19 cellular contexts compared by ENCODE assay signal in the genomic region with DNA sequence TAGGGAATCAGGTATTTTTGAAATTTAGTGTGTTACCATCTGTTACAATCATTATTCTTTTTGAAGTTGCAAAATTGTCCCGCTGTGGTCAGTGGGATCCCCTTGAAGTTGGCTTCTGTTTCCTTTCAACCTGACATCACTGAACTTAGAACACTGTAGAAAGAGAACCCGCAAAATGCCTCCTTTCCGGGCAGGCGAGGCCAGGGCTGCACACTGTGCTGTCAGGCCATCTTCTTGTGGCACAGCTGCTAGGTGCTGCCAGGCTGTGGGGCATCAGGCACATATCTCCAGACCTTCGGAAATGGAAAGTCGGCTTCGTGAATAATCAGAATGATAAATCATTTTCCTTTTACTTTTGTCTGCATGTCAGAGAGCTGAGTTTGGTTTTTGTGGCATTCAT.
DNase-seq lines count a peak whose midpoint lies in the region; ATAC-seq, FAIRE-seq and TF ChIP-seq lines count a peak whose summit lies in the region.
"Had no signal": no experiment of that assay in that cellular context is flagged by ENCODE, and none has a peak within 500 bp of the region (broad histone marks: within the 10 kb centered on the region; RNA-seq: fewer than 3 reads in every experiment).

No MANE protein-coding gene starts in this region.

- H3K27ac Mint-ChIP-seq in natural killer cell treated with Interleukin-12 subunit alpha and Interleukin-12 subunit beta and Interleukin-15 and Interleukin-18, amount 100 ng/mL, for 72 hours: no peak overlapping the region
- no peak overlapping the region for H3K27ac Mint-ChIP-seq in natural killer cell
- H3K27ac Mint-ChIP-seq: CD4-positive, CD25-positive, alpha-beta regulatory T cell; CD8-positive, alpha-beta T cell; GM23338 had no signal

- TF ChIP-seq RAD21 in H1 (IDR thresholded peaks at IDR 0.05 in 1 of 2, conservative IDR thresholded peaks at IDR 0.05 in 1 of 2; ENCODE audit: low read depth in 2 of 2, low read length in 2 of 2): no peak

- H4K20me1 ChIP-seq in DND-41 (ENCODE audit: insufficient read depth, low read length): no peaks in the 10 kb centered on the region
- no peaks in the 10 kb centered on the region for H4K20me1 ChIP-seq in H1 (replicated peaks in 1 of 2; ENCODE audit: control insufficient read depth in 1 of 2, insufficient read depth in 2 of 2, low read length in 2 of 2)
- no peaks in the 10 kb centered on the region for H4K20me1 ChIP-seq in MM.1S (ENCODE audit: insufficient read depth, low read length)

- H3K4ac ChIP-seq in H1 (replicated peaks; ENCODE audit: insufficient read length, low read depth, low read length): no peak overlapping the region

- H3K36me3 ChIP-seq in DND-41 (ENCODE audit: insufficient read depth, low read length) (no peaks in the 10 kb centered on the region), H1 (ENCODE audit: control insufficient read depth in 2 of 4, insufficient read depth in 4 of 4, low read length in 3 of 4) (no peaks in the 10 kb centered on the region), MM.1S (replicated peaks; ENCODE audit: insufficient read depth, low read length) (no peaks in the 10 kb centered on the region)
- H3K36me3 ChIP-seq: HAP-1 had no signal

- no peaks in the 10 kb centered on the region for H3K79me1 ChIP-seq in H1 (ENCODE audit: low read depth, low read length)

- H3K4me3 ChIP-seq in DND-41 (ENCODE audit: low read depth in 1 of 2, low read length in 2 of 2) (no peak overlapping the region), H1 (ENCODE audit: extremely low read depth in 1 of 4, insufficient read depth in 2 of 4, low read depth in 3 of 4, low read length in 4 of 4) (no peak overlapping the region), MM.1S (ENCODE audit: low read length) (no peak overlapping the region)
- no peak overlapping the region for H3K4me3 ChIP-seq in Jurkat, Clone E6-1 (ENCODE audit: low read length)
- H3K4me3 ChIP-seq: GM12878, GM23338, HAP-1 had no signal

- H3K27me3 Mint-ChIP-seq in natural killer cell treated with Interleukin-12 subunit alpha and Interleukin-12 subunit beta and Interleukin-15 and Interleukin-18, amount 100 ng/mL, for 72 hours: peaks cover 31 to 44% of the 10 kb centered on the region in 2 donors
- peaks cover 30 to 35% of the 10 kb centered on the region in 2 donors for H3K27me3 Mint-ChIP-seq in natural killer cell (ENCODE audit: low read depth in 2 of 2)

- H3K18ac ChIP-seq in H1 (ENCODE audit: extremely low read depth, low read length): no peak overlapping the region

- no peaks in the 10 kb centered on the region for H3K23me2 ChIP-seq in H1 (ENCODE audit: low read depth, low read length)

- no peak overlapping the region for H3K56ac ChIP-seq in H1 (replicated peaks; ENCODE audit: insufficient read length, low read depth, low read length)

- ATAC-seq in natural killer cell treated with Interleukin-12 subunit alpha and Interleukin-12 subunit beta and Interleukin-15 and Interleukin-18, amount 100 ng/mL, for 72 hours: peak; percentile 48 to 55
- ATAC-seq in natural killer cell (no peak), DND-41 (ENCODE audit: insufficient read depth, low read depth) (peak; percentile 58; the same call in 2 of the 3 replicates), GM18517 (IDR thresholded peaks at IDR 0.05; ENCODE audit: unreplicated experiment) (no peak)
- ATAC-seq: CD8-positive, alpha-beta T cell; GM12878; GM23338 had no signal

- no peaks in the 10 kb centered on the region for H3F3A ChIP-seq in MM.1S (ENCODE audit: insufficient read depth, low read length)

- H2BK120ac ChIP-seq in H1 (replicated peaks; ENCODE audit: low read depth, low read length): no peak overlapping the region

- no peak for TF ChIP-seq EP300 in H1 (IDR thresholded peaks at IDR 0.05; ENCODE audit: borderline replicate concordance in 1 of 2, low read depth in 2 of 2, low read length in 2 of 2)

- WGBS in H1 (ENCODE audit: extremely low coverage in 1 of 2, insufficient coverage in 1 of 2, insufficient read length in 1 of 2, insufficient replicate concordance in 2 of 2, low coverage in 1 of 2, low lambda C conversion rate in 2 of 2, missing lambda C conversion rate in 1 of 2), 2 experiments: 80% methylated on average over 7 of the region's 7 CpGs; no CpG with 5 or more reads in 1 of the 2 experiments

- no peak for TF ChIP-seq CTCF in natural killer cell (IDR thresholded peaks at IDR 0.05)
- TF ChIP-seq CTCF in DND-41 (IDR thresholded peaks at IDR 0.05; ENCODE audit: borderline replicate concordance, extremely low read depth, low read length, poor library complexity, severe bottlenecking): no peak
- no peak for TF ChIP-seq CTCF in H1 (IDR thresholded peaks at IDR 0.05; ENCODE audit: control extremely low read depth in 1 of 3, insufficient read depth in 1 of 3, low read depth in 1 of 3, low read length in 3 of 3)
- TF ChIP-seq CTCF in MM.1S (IDR thresholded peaks at IDR 0.05; ENCODE audit: low read length): no peak

- no peaks in the 10 kb centered on the region for H3K27me3 ChIP-seq in DND-41 (ENCODE audit: insufficient read depth, low read length, poor library complexity)
- no peaks in the 10 kb centered on the region for H3K27me3 ChIP-seq in H1 (replicated peaks in 1 of 4; ENCODE audit: control insufficient read depth in 3 of 4, extremely low read depth in 1 of 4, insufficient read depth in 3 of 4, low read length in 3 of 4)
- H3K27me3 ChIP-seq in MM.1S (replicated peaks; ENCODE audit: insufficient read depth, low read length): no peaks in the 10 kb centered on the region

- intact Hi-C loops in natural killer cell (cut with micrococcal nuclease): no loop called here

- H3K9me3 Mint-ChIP-seq in natural killer cell treated with Interleukin-12 subunit alpha and Interleukin-12 subunit beta and Interleukin-15 and Interleukin-18, amount 100 ng/mL, for 72 hours: no peaks in the 10 kb centered on the region
- no peaks in the 10 kb centered on the region for H3K9me3 Mint-ChIP-seq in natural killer cell

- no peak overlapping the region for H2BK20ac ChIP-seq in H1 (ENCODE audit: low read length)

- H3K9ac ChIP-seq in DND-41 (ENCODE audit: low read depth, low read length) (no peak overlapping the region), H1 (replicated peaks in 1 of 4; ENCODE audit: extremely low read depth in 1 of 4, low read depth in 3 of 4, low read length in 3 of 4) (no peak overlapping the region), MM.1S (ENCODE audit: low read length) (no peak overlapping the region)

- H3K4me1 ChIP-seq in DND-41 (ENCODE audit: insufficient read depth, low read length): no peaks in the 10 kb centered on the region
- peaks cover 0 to 9% (median 4%) of the 10 kb centered on the region in 4 experiments; a peak in 3 of 7 replicates for H3K4me1 ChIP-seq in H1 (replicated peaks in 1 of 4; ENCODE audit: control insufficient read depth in 3 of 4, insufficient read depth in 4 of 4, low read length in 3 of 4)
- H3K4me1 ChIP-seq in MM.1S (ENCODE audit: low read length): no peaks in the 10 kb centered on the region
- H3K4me1 ChIP-seq: Caco-2, HAP-1 had no signal

- no peak overlapping the region for H3K4me3 Mint-ChIP-seq in natural killer cell treated with Interleukin-12 subunit alpha and Interleukin-12 subunit beta and Interleukin-15 and Interleukin-18, amount 100 ng/mL, for 72 hours
- H3K4me3 Mint-ChIP-seq in natural killer cell: no peak overlapping the region
- H3K4me3 Mint-ChIP-seq: CD4-positive, CD25-positive, alpha-beta regulatory T cell; CD8-positive, alpha-beta T cell; GM23338 had no signal

- H3K4me2 ChIP-seq in DND-41 (ENCODE audit: insufficient read depth, low read length) (no peak overlapping the region), H1 (ENCODE audit: insufficient read depth in 1 of 2, low read depth in 2 of 2, low read length in 2 of 2) (no peak overlapping the region), MM.1S (ENCODE audit: low read depth, low read length) (no peak overlapping the region)
- H3K4me2 ChIP-seq: GM23338 had no signal

- DNase-seq in natural killer cell treated with Interleukin-12 subunit alpha and Interleukin-12 subunit beta and Interleukin-15 and Interleukin-18, amount 100 ng/mL, for 72 hours (ENCODE audit: low spot score): no peak
- no peak for DNase-seq in natural killer cell
- peak; percentile 24 for DNase-seq in DND-41
- peak; percentile 29 for DNase-seq in Jurkat, Clone E6-1 (ENCODE audit: low read depth, low spot score)
- no peak for DNase-seq in H1 (ENCODE audit: low read depth in 1 of 2, low spot score in 2 of 2)
- no peak for DNase-seq in MM.1S
- no peak for DNase-seq in NCI-H2171 treated with DMSO at 0.1 percent for 48 hours (lab: John Stamatoyannopoulos, UW)
- DNase-seq: Caco-2; CD4-positive, CD25-positive, alpha-beta regulatory T cell; CD8-positive, alpha-beta T cell; DMS153; EL; GDM1 had no signal

- H3K9me2 ChIP-seq in MM.1S (replicated peaks; ENCODE audit: insufficient read depth, low read length): no peaks in the 10 kb centered on the region

- H3K4me1 Mint-ChIP-seq in natural killer cell treated with Interleukin-12 subunit alpha and Interleukin-12 subunit beta and Interleukin-15 and Interleukin-18, amount 100 ng/mL, for 72 hours (ENCODE audit: low read depth in 2 of 2): peaks cover 7% of the 10 kb centered on the region in 2 donors
- peaks cover 7 to 14% of the 10 kb centered on the region in 2 donors for H3K4me1 Mint-ChIP-seq in natural killer cell
- H3K4me1 Mint-ChIP-seq: CD4-positive, CD25-positive, alpha-beta regulatory T cell had no signal

- H3K79me2 ChIP-seq in DND-41 (ENCODE audit: insufficient read depth, low read length) (no peaks in the 10 kb centered on the region), H1 (ENCODE audit: control insufficient read depth in 1 of 2, insufficient read depth in 2 of 2, low read length in 2 of 2) (no peaks in the 10 kb centered on the region), MM.1S (ENCODE audit: low read length) (no peaks in the 10 kb centered on the region)

- H2AFZ ChIP-seq in DND-41 (ENCODE audit: low read depth, low read length): no peak overlapping the region
- H2AFZ ChIP-seq in H1 (ENCODE audit: low read length): no peak overlapping the region
- H2AFZ ChIP-seq in MM.1S (ENCODE audit: low read length): no peak overlapping the region
- H2AFZ ChIP-seq: GM23338 had no signal

- CTCF ChIA-PET in H1 (lab: Charles Lee; ENCODE audit: partially characterized antibody): interaction anchor here (0.5 to 0.9 kb wide), 2 partner anchors 20 to 174 kb away, joined by 3 read pairs; no protein-coding TSS in a partner anchor

- H4K91ac ChIP-seq in H1 (replicated peaks; ENCODE audit: insufficient read length, low read length): no peak overlapping the region

- no peak overlapping the region for H3K14ac ChIP-seq in H1 (ENCODE audit: insufficient read length)

- H3K36me3 Mint-ChIP-seq in natural killer cell treated with Interleukin-12 subunit alpha and Interleukin-12 subunit beta and Interleukin-15 and Interleukin-18, amount 100 ng/mL, for 72 hours: no peaks in the 10 kb centered on the region
- peaks cover 6% of the 10 kb centered on the region for H3K36me3 Mint-ChIP-seq in natural killer cell
- H3K36me3 Mint-ChIP-seq: CD4-positive, CD25-positive, alpha-beta regulatory T cell; CD8-positive, alpha-beta T cell had no signal

- peak; percentile 13 for FAIRE-seq in H1 (lab: Jason Lieb, UNC)
- FAIRE-seq: GM12878, H54 had no signal

- no peak overlapping the region for H2BK5ac ChIP-seq in H1 (ENCODE audit: low read depth, low read length)

- POLR2A ChIA-PET in H1 (lab: Charles Lee; ENCODE audit: partially characterized antibody): no interaction called here

- H3K27ac ChIP-seq in DND-41 (ENCODE audit: low read length) (no peak overlapping the region), H1 (ENCODE audit: low read depth, low read length) (no peak overlapping the region), MM.1S (ENCODE audit: low read length) (no peak overlapping the region)
- H3K27ac ChIP-seq: C4-2B had no signal

- H2BK12ac ChIP-seq in H1 (ENCODE audit: low read depth, low read length): no peak overlapping the region

- H2AK5ac ChIP-seq in H1 (ENCODE audit: low read depth, low read length): no peak overlapping the region

- no peak overlapping the region for H4K8ac ChIP-seq in H1 (ENCODE audit: extremely low read depth, insufficient read depth, low read length)

- no peak overlapping the region for H2BK15ac ChIP-seq in H1 (ENCODE audit: low read length)

- no peak for TF ChIP-seq POLR2A in H1 (IDR thresholded peaks at IDR 0.05; ENCODE audit: control extremely low read depth in 1 of 2, low read depth in 2 of 2, low read length in 2 of 2)

- H3K9me3 ChIP-seq in DND-41 (ENCODE audit: insufficient read depth, low read length, severe bottlenecking): no peaks in the 10 kb centered on the region
- H3K9me3 ChIP-seq in H1 (ENCODE audit: insufficient read depth in 2 of 2, low read depth in 1 of 2, low read length in 1 of 2): no peaks in the 10 kb centered on the region
- no peaks in the 10 kb centered on the region for H3K9me3 ChIP-seq in MM.1S (replicated peaks; ENCODE audit: insufficient read depth, low read length)
- H3K9me3 ChIP-seq: Caco-2, HAP-1 had no signal

- no peak overlapping the region for H3K23ac ChIP-seq in H1 (ENCODE audit: insufficient read length)

- H4K5ac ChIP-seq in H1 (ENCODE audit: insufficient read length, low read depth, low read length): no peak overlapping the region

Comparison
In these comparisons a context has a peak if more than half of its experiments do, and no peak if none do; other contexts are left out.
1. ATAC-seq: peak in natural killer cell treated with Interleukin-12 subunit alpha and Interleukin-12 subunit beta and Interleukin-15 and Interleukin-18, amount 100 ng/mL, for 72 hours (2 of 2) and DND-41 (single experiment); none in natural killer cell (0 of 3) and GM18517 (single experiment).
2. DNase-seq: peak in DND-41 (single experiment) and Jurkat, Clone E6-1 (single experiment); none in natural killer cell treated with Interleukin-12 subunit alpha and Interleukin-12 subunit beta and Interleukin-15 and Interleukin-18, amount 100 ng/mL, for 72 hours (single experiment), natural killer cell (single experiment), H1 (0 of 2), MM.1S (single experiment) and NCI-H2171 treated with DMSO at 0.1 percent for 48 hours (single experiment).